Comparison of ENCODE assay signal across 21 cellular contexts in genomic region chr3:197533396-197534347, GRCh38. TPM values are rescaled to one million over a fixed set of nuclear protein-coding genes. Genes with fewer than 3 reads are reported as not detected.
DNase-seq lines count a peak whose midpoint lies in the region; ATAC-seq, FAIRE-seq and TF ChIP-seq lines count a peak whose summit lies in the region.
"Had no signal": no experiment of that assay in that cellular context is flagged by ENCODE, and none has a peak within 500 bp of the region (broad histone marks: within the 10 kb centered on the region; RNA-seq: fewer than 3 reads in every experiment).

No MANE protein-coding gene starts in this region.

- no peak overlapping the region for H3K4me3 ChIP-seq in AG09309 (ENCODE audit: control insufficient read depth, low read depth, low read length)
- H3K4me3 ChIP-seq in HL-60 (replicated peaks; ENCODE audit: insufficient read depth, low read length): no peak overlapping the region
- no peak overlapping the region for H3K4me3 ChIP-seq in kidney (ENCODE audit: low read length in 2 of 2)
- H3K4me3 ChIP-seq in thyroid gland (replicated peaks in 1 of 3): no peak overlapping the region
- H3K4me3 ChIP-seq: esophagus muscularis mucosa, pancreas, transverse colon had no signal

- no peaks in the 10 kb centered on the region for H3K27me3 ChIP-seq in HL-60 (ENCODE audit: insufficient read depth, poor library complexity, severe bottlenecking)
- H3K27me3 ChIP-seq in thyroid gland: no peaks in the 10 kb centered on the region
- H3K27me3 ChIP-seq: esophagus muscularis mucosa, pancreas, transverse colon had no signal

- WGBS in thyroid gland, 2 donors: 94 to 95% methylated on average over 13 of the region's 13 CpGs

- TF ChIP-seq CTCF in AG09309 (IDR thresholded peaks at IDR 0.05; ENCODE audit: control insufficient read depth, insufficient read depth, low read depth, low read length, missing control alignments): no peak
- no peak for TF ChIP-seq CTCF in HL-60 (IDR thresholded peaks at IDR 0.05; ENCODE audit: insufficient read depth, low read length)
- TF ChIP-seq CTCF in kidney (IDR thresholded peaks at IDR 0.05; ENCODE audit: borderline replicate concordance, extremely low read depth, insufficient read depth): no peak
- no peak for TF ChIP-seq CTCF in thyroid gland (IDR thresholded peaks at IDR 0.05)

- H3K9me3 ChIP-seq in kidney (ENCODE audit: control insufficient read depth in 1 of 2, low read length in 2 of 2) (no peaks in the 10 kb centered on the region), thyroid gland (no peaks in the 10 kb centered on the region)
- H3K9me3 ChIP-seq: esophagus muscularis mucosa, pancreas, transverse colon had no signal

- no peak for FAIRE-seq in kidney (lab: Jason Lieb, UNC)
- FAIRE-seq: GM12891, pancreas had no signal

- H3K27ac ChIP-seq in HL-60 (replicated peaks) (peak overlapping the region; percentile 47), epithelial cell of prostate (peak overlapping the region; percentile 84), kidney (ENCODE audit: low read depth in 2 of 2, low read length in 2 of 2) (no peak overlapping the region), thyroid gland (no peak overlapping the region)
- H3K27ac ChIP-seq: esophagus muscularis mucosa, pancreas, transverse colon had no signal

- intact Hi-C loops in kidney (cut with DNase I): no loop called here
- intact Hi-C loops in thyroid gland (cut with DNase I): no loop called here

- H3K9ac ChIP-seq in kidney (ENCODE audit: low read length in 2 of 2): no peak overlapping the region

- DNase-seq in AG09309 (ENCODE audit: low read depth) (peak; percentile 57), HL-60 (ENCODE audit: low read depth in 1 of 2, low spot score in 1 of 2) (no peak), epithelial cell of prostate (ENCODE audit: low read depth, low spot score) (no peak), kidney (peak; percentile 43), thyroid gland (no peak), NCI-H524 (lab: John Stamatoyannopoulos, UW) (no peak)
- no peak for DNase-seq in stimulated activated CD4-positive, alpha-beta T cell treated with anti-CD3 and anti-CD28 coated beads, Interleukin-1b, Interleukin-23, amount 100 ng/mL, for 48 hours
- DNase-seq: activated CD4-positive, alpha-beta T cell treated with anti-CD3 and anti-CD28 coated beads for 48 hours; activated CD8-positive, alpha-beta memory T cell treated with anti-CD3 and anti-CD28 coated beads, Interleukin-2, amount 10 ng/mL, durations not matched to agents 7 days and 5 days; amygdala; CD8-positive, alpha-beta T cell; GOT3; NCI-H1436 treated with DMSO at 0.1 percent for 48 hours; NCI-H2171; NCI-H526 treated with DMSO at 0.1 percent for 48 hours; pancreas; transverse colon had no signal

- H3K4me1 ChIP-seq in kidney (ENCODE audit: control insufficient read depth in 1 of 2, insufficient read depth in 1 of 2, low read depth in 1 of 2, low read length in 2 of 2) (no peaks in the 10 kb centered on the region), thyroid gland (no peaks in the 10 kb centered on the region)
- H3K4me1 ChIP-seq: esophagus muscularis mucosa, pancreas, transverse colon had no signal

- H3K36me3 ChIP-seq in kidney (ENCODE audit: control insufficient read depth in 1 of 2, insufficient read depth in 2 of 2, low read length in 2 of 2): peaks cover 4 to 8% of the 10 kb centered on the region in 2 donors
- H3K36me3 ChIP-seq in thyroid gland: no peaks in the 10 kb centered on the region
- H3K36me3 ChIP-seq: pancreas had no signal

- TF ChIP-seq POLR2A in thyroid gland (IDR thresholded peaks at IDR 0.05): no peak

- ATAC-seq in HG03460 (IDR thresholded peaks at IDR 0.05; ENCODE audit: unreplicated experiment): no peak
- ATAC-seq: activated CD8-positive, alpha-beta memory T cell treated with anti-CD3 and anti-CD28 coated beads, Interleukin-2, amount 10 ng/mL, durations not matched to agents 7 days and 5 days; activated T-helper 17 cell treated with anti-CD3 and anti-CD28 coated beads, Interleukin-2, amount 50 U/mL, for 72 hours; CD8-positive, alpha-beta T cell had no signal

RNA-seq across cellular contexts. Expression of gene BDH1, which starts 22.1 kb away (rescaled TPM):
- 21.2 TPM for total RNA-seq in kidney
- 49.6 TPM for polyA plus RNA-seq in kidney (ENCODE audit: insufficient read depth, low read depth, low replicate concordance)
- 10 to 100 TPM; 37.1 to 83.1 (median 57.8) TPM for total RNA-seq in thyroid gland

Comparison
In these comparisons a context has a peak if more than half of its experiments do, and no peak if none do; other contexts are left out.
1. DNase-seq: peak in AG09309 (single experiment) and kidney (single experiment); none in HL-60 (0 of 2), epithelial cell of prostate (single experiment), thyroid gland (0 of 2), stimulated activated CD4-positive, alpha-beta T cell treated with anti-CD3 and anti-CD28 coated beads, Interleukin-1b, Interleukin-23, amount 100 ng/mL, for 48 hours (single experiment) and NCI-H524 (0 of 2).
2. H3K27ac ChIP-seq: peak in HL-60 (single experiment) and epithelial cell of prostate (single experiment); none in kidney (0 of 2) and thyroid gland (0 of 3).